30 cellular contexts compared by ENCODE assay signal in genomic region chr4:154722262-154722661, GRCh38. TPM values are rescaled to one million over a fixed set of nuclear protein-coding genes. Genes with fewer than 3 reads are reported as not detected.
DNase-seq lines count a peak whose midpoint lies in the region; ATAC-seq, FAIRE-seq and TF ChIP-seq lines count a peak whose summit lies in the region.
"Had no signal": no experiment of that assay in that cellular context is flagged by ENCODE, and none has a peak within 500 bp of the region (broad histone marks: within the 10 kb centered on the region; RNA-seq: fewer than 3 reads in every experiment).

No MANE protein-coding gene starts in this region.

- no peaks in the 10 kb centered on the region for H3K27me3 Mint-ChIP-seq in Calu3 (ENCODE audit: unreplicated experiment)

- H3K27me3 ChIP-seq in bronchial epithelial cell (ENCODE audit: control insufficient read depth, insufficient read depth, low read length) (no peaks in the 10 kb centered on the region), keratinocyte (ENCODE audit: control insufficient read depth, extremely low read depth, insufficient read depth, low read length) (no peaks in the 10 kb centered on the region), right cardiac atrium (ENCODE audit: control insufficient read depth, insufficient read depth) (no peaks in the 10 kb centered on the region)
- H3K27me3 ChIP-seq: BLaER1 treated with 17β-estradiol and CSF1 and Interleukin-3, amounts not matched to agents 10 nM and 100 nM; SJSA1 had no signal

- H3K4me1 Mint-ChIP-seq in Calu3 (ENCODE audit: low read depth, unreplicated experiment): peaks cover 20% of the 10 kb centered on the region
- H3K4me1 Mint-ChIP-seq: T-cell had no signal

- H3K27ac ChIP-seq in keratinocyte (ENCODE audit: control insufficient read depth, insufficient read depth, low read length) (peak overlapping the region; percentile 98), right cardiac atrium (ENCODE audit: low read length) (no peak overlapping the region)
- H3K27ac ChIP-seq: A549; BLaER1 treated with 17β-estradiol and CSF1 and Interleukin-3, amounts not matched to agents 10 nM and 100 nM; PC-9; SJSA1 had no signal

- H3K9me1 ChIP-seq in keratinocyte (ENCODE audit: control insufficient read depth, extremely low read depth, insufficient read depth, low read length): no peaks in the 10 kb centered on the region

- H3K9me3 ChIP-seq in keratinocyte (ENCODE audit: control insufficient read depth, low read depth, low read length) (no peaks in the 10 kb centered on the region), right cardiac atrium (ENCODE audit: control insufficient read depth, low read length) (no peaks in the 10 kb centered on the region)
- H3K9me3 ChIP-seq: A549; BLaER1 treated with 17β-estradiol and CSF1 and Interleukin-3, amounts not matched to agents 10 nM and 100 nM; SJSA1 had no signal

- no peak overlapping the region for H3K4me2 ChIP-seq in keratinocyte (ENCODE audit: control insufficient read depth, extremely low read depth, insufficient read depth, low read depth, low read length)
- H3K4me2 ChIP-seq: A549; BLaER1 treated with 17β-estradiol and CSF1 and Interleukin-3, amounts not matched to agents 10 nM and 100 nM; PC-9 had no signal

- peak overlapping the region; percentile 50 for H3K27ac Mint-ChIP-seq in Calu3 (ENCODE audit: unreplicated experiment)
- H3K27ac Mint-ChIP-seq: CD4-positive, alpha-beta T cell; T-cell had no signal

- H3K79me2 ChIP-seq in keratinocyte (ENCODE audit: control insufficient read depth, insufficient read depth, low read length): no peaks in the 10 kb centered on the region

- no peak overlapping the region for H2AFZ ChIP-seq in keratinocyte (ENCODE audit: control insufficient read depth, low read length)
- H2AFZ ChIP-seq: PC-9 had no signal

- no peak for ATAC-seq in right cardiac atrium
- ATAC-seq: A549, T-cell had no signal

- no peaks in the 10 kb centered on the region for H3K36me3 Mint-ChIP-seq in Calu3 (ENCODE audit: insufficient read depth, unreplicated experiment)
- H3K36me3 Mint-ChIP-seq: T-cell had no signal

- H3K4me3 ChIP-seq in bronchial epithelial cell (ENCODE audit: low read depth, low read length) (no peak overlapping the region), keratinocyte (ENCODE audit: control insufficient read depth in 2 of 3, extremely low read depth in 1 of 3, insufficient read depth in 2 of 3, low read depth in 1 of 3, low read length in 3 of 3) (no peak overlapping the region), right cardiac atrium (ENCODE audit: low read length) (no peak overlapping the region)
- H3K4me3 ChIP-seq: A549; BLaER1 treated with 17β-estradiol and CSF1 and Interleukin-3, amounts not matched to agents 10 nM and 100 nM; PC-9; SJSA1 had no signal

- peaks cover 45% of the 10 kb centered on the region for H3K4me1 ChIP-seq in keratinocyte (ENCODE audit: control insufficient read depth, extremely low read depth, insufficient read depth, low read length)
- H3K4me1 ChIP-seq in right cardiac atrium (ENCODE audit: control insufficient read depth, insufficient read depth, low read length): no peaks in the 10 kb centered on the region
- H3K4me1 ChIP-seq: SJSA1 had no signal

- DNase-seq in Calu3 (peak; percentile 34), HT1080 (ENCODE audit: low read depth) (peak; percentile 25), bronchial epithelial cell (ENCODE audit: low read depth) (peak; percentile 83), keratinocyte (ENCODE audit: low read depth, low spot score) (peak; percentile 92), NCI-H146 treated with DMSO at 0.1 percent for 48 hours (lab: John Stamatoyannopoulos, UW; ENCODE audit: unreplicated experiment) (no peak), right cardiac atrium (no peak)
- DNase-seq in activated effector memory CD4-positive, alpha-beta T cell treated with anti-CD3 and anti-CD28 coated beads, Interleukin-2, amount 50 U/mL, for 16 hours: no peak
- DNase-seq: AML-193; CD4-positive, alpha-beta T cell; DMS 273 treated with DMSO at 0.1 percent for 48 hours; DND-41; H7; IMR-90; KG1; NCI-H1048; NCI-H1417; NCI-H1694 treated with DMSO at 0.1 percent for 48 hours; NCI-H2081; NCI-H345; NCI-H510A treated with DMSO at 0.1 percent for 48 hours; NCI-H748 treated with DMSO at 0.1 percent for 48 hours; NK-92 treated with Interleukin-12 subunit alpha and Interleukin-12 subunit beta, amount 100 ng/mL, for 24 hours; PC-9; Right ventricle myocardium superior; T-cell had no signal

- intact Hi-C loops in Calu3 (cut with micrococcal nuclease; ENCODE audit: unreplicated experiment) (no loop called here), right cardiac atrium (cut with DNase I) (no loop called here)

- H3K36me3 ChIP-seq in bronchial epithelial cell (ENCODE audit: control insufficient read depth, insufficient read depth, low read length) (no peaks in the 10 kb centered on the region), keratinocyte (ENCODE audit: control insufficient read depth in 2 of 2, extremely low read depth in 1 of 2, insufficient read depth in 2 of 2, low read length in 2 of 2) (no peaks in the 10 kb centered on the region)
- H3K36me3 ChIP-seq: BLaER1 treated with 17β-estradiol and CSF1 and Interleukin-3, amounts not matched to agents 10 nM and 100 nM; SJSA1 had no signal

- H3K9me3 Mint-ChIP-seq in Calu3 (ENCODE audit: low read depth, unreplicated experiment): no peaks in the 10 kb centered on the region
- H3K9me3 Mint-ChIP-seq: CD4-positive, alpha-beta T cell; T-cell had no signal

- TF ChIP-seq CTCF in Calu3 (IDR thresholded peaks at IDR 0.05; ENCODE audit: unreplicated experiment) (no peak), bronchial epithelial cell (IDR thresholded peaks at IDR 0.05; ENCODE audit: insufficient read depth, low read length, severe bottlenecking) (no peak), keratinocyte (optimal IDR thresholded peaks at IDR 0.05 in 1 of 3, IDR thresholded peaks at IDR 0.05 in 1 of 3, conservative IDR thresholded peaks at IDR 0.05 in 1 of 3; ENCODE audit: extremely low read depth in 1 of 3, insufficient read depth in 2 of 3, low read length in 3 of 3) (peak in 2 of 3 experiments; percentile 22 to 63)

- no TSS peak for BruUV-seq in Calu3 (replicated peaks; lab: Mats Ljungman, UMichigan)

- no peaks in the 10 kb centered on the region for H4K20me1 ChIP-seq in keratinocyte (ENCODE audit: control insufficient read depth, extremely low read depth, insufficient read depth, low read length)
- H4K20me1 ChIP-seq: BLaER1 treated with 17β-estradiol and CSF1 and Interleukin-3, amounts not matched to agents 10 nM and 100 nM had no signal

- no peak for FAIRE-seq in bronchial epithelial cell (lab: Jason Lieb, UNC)
- peak; percentile 99 for FAIRE-seq in keratinocyte (lab: Jason Lieb, UNC)
- FAIRE-seq: A549, GM12892 had no signal

- no peak overlapping the region for H3K9ac ChIP-seq in keratinocyte (ENCODE audit: control insufficient read depth, extremely low read depth, insufficient read depth, low read length)
- H3K9ac ChIP-seq: BLaER1 treated with 17β-estradiol and CSF1 and Interleukin-3, amounts not matched to agents 10 nM and 100 nM had no signal

- H3K4me3 Mint-ChIP-seq in Calu3 (ENCODE audit: low read depth, unreplicated experiment): no peak overlapping the region
- H3K4me3 Mint-ChIP-seq: CD4-positive, alpha-beta T cell; T-cell had no signal

- CTCF ChIA-PET in Calu3 (lab: Charles Lee): interaction anchor here (1.0 to 1.5 kb wide), 2 partner anchors 22 to 35 kb away, joined by 4 to 5 read pairs; partner anchors contain the start of gene LRAT

- dilution Hi-C loops in keratinocyte (cut with MboI; ENCODE audit: extremely low pct_ligation_motif_present, low sequenced_read_pairs): no loop called here

RNA-seq across cellular contexts. Expression of gene LRAT, which starts 21.5 kb away (rescaled TPM):
- total RNA-seq in Calu3 (2022) (5.7 and 7.0 TPM in 2 replicates), bronchial epithelial cell (12.4 and 21.5 TPM in 2 replicates), right cardiac atrium (under 1 TPM in 1 of 4 donors, not detected in 3; 0.06 TPM)
- total RNA-seq in HT1080 (2014; rRNA removed; shearing (Covaris generic)): 0.32 TPM in 1 of 2 replicates, not detected in the other
- 0.19 and 0.31 TPM in 2 replicates for polyA plus RNA-seq in HT1080 (2015; cell fraction: cytosol; rRNA removed)
- polyA plus RNA-seq in HT1080 (2015; cell fraction: nucleus; rRNA removed): 0.67 and 0.88 TPM in 2 replicates
- polyA plus RNA-seq in keratinocyte (1.4 to 2.3 TPM (median 1.9 TPM) in 3 replicates), right cardiac atrium (0.02 TPM)
- polyA plus RNA-seq in keratinocyte (2011; ENCODE audit: low read depth): 4.0 TPM
- polyA plus RNA-seq in keratinocyte (2011; cell fraction: cytosol; rRNA removed): 0.81 and 1.6 TPM in 2 replicates
- polyA plus RNA-seq in keratinocyte (2011; cell fraction: nucleus; rRNA removed): 5.2 and 6.2 TPM in 2 replicates
- 1.8 and 3.6 TPM in 2 replicates for polyA plus RNA-seq in keratinocyte (2012; ENCODE audit: low replicate concordance)
- polyA minus RNA-seq in keratinocyte: 0.92 to 6.3 TPM (median 1.3 TPM) in 3 replicates
- polyA minus RNA-seq in keratinocyte (2011; cell fraction: cytosol; rRNA and poly(A)+ RNA removed): 5.0 TPM
- polyA minus RNA-seq in keratinocyte (2011; cell fraction: nucleus; rRNA and poly(A)+ RNA removed): 3.1 and 3.3 TPM in 2 replicates
- total RNA-seq: CD4-positive, alpha-beta T cell; Right ventricle myocardium superior; SJSA1; T-cell had no signal

RNA-seq across cellular contexts. Expression of gene RBM46, which starts 58.8 kb away (rescaled TPM):
- total RNA-seq in Calu3 (2022): not detected in 2 replicates
- total RNA-seq in HT1080 (2014; rRNA removed; shearing (Covaris generic)): not detected in 2 replicates
- not detected in 2 replicates for polyA plus RNA-seq in HT1080 (2015; cell fraction: cytosol; rRNA removed)
- polyA plus RNA-seq in HT1080 (2015; cell fraction: nucleus; rRNA removed): not detected in 2 replicates
- total RNA-seq in bronchial epithelial cell: 0.26 and 0.53 TPM in 2 replicates
- polyA plus RNA-seq in keratinocyte: 0.02 to 0.04 TPM (median 0.04 TPM) in 3 replicates
- polyA plus RNA-seq in keratinocyte (2011; ENCODE audit: low read depth): 1.00 TPM
- not detected in 2 replicates for polyA plus RNA-seq in keratinocyte (2011; cell fraction: cytosol; rRNA removed)
- 0.10 and 0.13 TPM in 2 replicates for polyA plus RNA-seq in keratinocyte (2011; cell fraction: nucleus; rRNA removed)
- polyA plus RNA-seq in keratinocyte (2012; ENCODE audit: low replicate concordance): 0.34 TPM in 1 of 2 replicates, not detected in the other
- polyA minus RNA-seq in keratinocyte: 0.13 TPM in 1 of 3 replicates, not detected in the others
- polyA minus RNA-seq in keratinocyte (2011; cell fraction: cytosol; rRNA and poly(A)+ RNA removed): not detected
- polyA minus RNA-seq in keratinocyte (2011; cell fraction: nucleus; rRNA and poly(A)+ RNA removed): not detected in 2 replicates
- total RNA-seq in right cardiac atrium: not detected
- polyA plus RNA-seq in right cardiac atrium: not detected
- total RNA-seq: CD4-positive, alpha-beta T cell; IMR-90; PC-9; Right ventricle myocardium superior; RPMI7951; SJSA1; T-cell had no signal
- polyA plus RNA-seq: A549, IMR-90 had no signal

Comparison
In these comparisons a context has a peak if more than half of its experiments do, and no peak if none do; other contexts are left out.
1. DNase-seq: peak in Calu3 (single experiment), HT1080 (single experiment), bronchial epithelial cell (single experiment) and keratinocyte (single experiment); none in activated effector memory CD4-positive, alpha-beta T cell treated with anti-CD3 and anti-CD28 coated beads, Interleukin-2, amount 50 U/mL, for 16 hours (single experiment), NCI-H146 treated with DMSO at 0.1 percent for 48 hours (single experiment) and right cardiac atrium (0 of 3).
2. CTCF ChIP-seq: peak in keratinocyte (2 of 3); none in Calu3 (single experiment) and bronchial epithelial cell (single experiment).